In genomic region chr4:144137137-144137879, GRCh38 we compare ENCODE assay signal across 20 cellular contexts. TPM values are rescaled to one million over a fixed set of nuclear protein-coding genes. Genes with fewer than 3 reads are reported as not detected.
"Had no signal": no experiment of that assay in that cellular context is flagged by ENCODE, and none has a peak within 500 bp of the region (broad histone marks: within the 10 kb centered on the region; RNA-seq: fewer than 3 reads in every experiment).

No MANE protein-coding gene starts in this region.

RNA-seq across cellular contexts. Expression of gene GYPA, which starts 3.2 kb away (rescaled TPM):
- total RNA-seq: activated CD4-positive, alpha-beta memory T cell treated with anti-CD3 and anti-CD28 coated beads for 36 hours; activated CD4-positive, alpha-beta T cell treated with anti-CD3 and anti-CD28 coated beads for 36 hours; activated CD4-positive, alpha-beta T cell treated with anti-CD3 and anti-CD28 coated beads, Interleukin-2, amount 10 ng/mL, durations not matched to agents 24 days and 14 days; activated CD8-positive, alpha-beta memory T cell treated with anti-CD3 and anti-CD28 coated beads for 36 hours; activated CD8-positive, alpha-beta memory T cell treated with anti-CD3 and anti-CD28 coated beads, Interleukin-2, amount 10 ng/mL, durations not matched to agents 7 days and 5 days; activated CD8-positive, alpha-beta T cell treated with anti-CD3 and anti-CD28 coated beads, Interleukin-2, amount 10 ng/mL, durations not matched to agents 7 days and 5 days; activated naive CD4-positive, alpha-beta T cell treated with anti-CD3 and anti-CD28 coated beads for 36 hours; activated naive CD8-positive, alpha-beta T cell treated with anti-CD3 and anti-CD28 coated beads for 36 hours; activated T-helper 1 cell treated with anti-CD3 and anti-CD28 coated beads, Interleukin-12 subunit alpha, Interleukin-12 subunit beta, Interleukin-2, Interleukin-4 antibody, amounts not matched to agents 30 ng/mL and 10 ng/mL and 1 ng/mL, durations not matched to agents 14 hours and 24 hours and 36 hours; activated T-helper 2 cell treated with anti-CD3 and anti-CD28 coated beads, Interferon-gamma antibody, Interleukin-2, Interleukin-4, amounts not matched to agents 10 μg/mL and 5 μg/mL and 100 μg/mL, durations not matched to agents 14 hours and 24 hours and 36 hours; ascending aorta; chondrocyte; dermis microvascular lymphatic vessel endothelial cell; endothelial cell of umbilical vein; esophagus mucosa; fibroblast of villous mesenchyme; gastrocnemius medialis; hepatocyte had no signal
- polyA plus RNA-seq: adrenal gland, endothelial cell of umbilical vein, heart right ventricle, hepatocyte had no signal
